ENCODE assay signal across 10 cellular contexts in genomic region chr4:17323619-17324400, GRCh38.
DNase-seq lines count a peak whose midpoint lies in the region; ATAC-seq and TF ChIP-seq lines count a peak whose summit lies in the region.
"Had no signal": no experiment of that assay in that cellular context is flagged by ENCODE, and none has a peak within 500 bp of the region (broad histone marks: within the 10 kb centered on the region; RNA-seq: fewer than 3 reads in every experiment).

No MANE protein-coding gene starts in this region.

- H3K27me3 ChIP-seq in CD4-positive, alpha-beta memory T cell (ENCODE audit: insufficient read depth, low read length): no peaks in the 10 kb centered on the region

- TF ChIP-seq CTCF in HFFc6 (IDR thresholded peaks at IDR 0.05) (no peak), nephron progenitor cell (IDR thresholded peaks at IDR 0.05) (no peak)

- H3K9me3 Mint-ChIP-seq in CD4-positive, alpha-beta memory T cell: peaks cover 0 to 7% (median 3%) of the 10 kb centered on the region in 8 donors
- H3K9me3 Mint-ChIP-seq in HFFc6 (peaks cover 28% of the 10 kb centered on the region), nephron progenitor cell (peaks cover 15% of the 10 kb centered on the region)

- H3K36me3 ChIP-seq in CD4-positive, alpha-beta memory T cell (ENCODE audit: insufficient read depth, low read length): no peaks in the 10 kb centered on the region

- peaks cover 9% of the 10 kb centered on the region for H3K4me1 ChIP-seq in CD4-positive, alpha-beta memory T cell (ENCODE audit: insufficient read depth, low read length)

- H3K27ac ChIP-seq in CD4-positive, alpha-beta memory T cell (ENCODE audit: low read depth, low read length): no peak overlapping the region

- DNase-seq in CD4-positive, alpha-beta memory T cell: no peak
- DNase-seq in HFFc6 (peak; percentile 19), dedifferentiated amniotic fluid mesenchymal stem cell (ENCODE audit: extremely low spot score) (peak; percentile 54), nephron progenitor cell (peak; percentile 6), NCI-H128 (lab: John Stamatoyannopoulos, UW; ENCODE audit: unreplicated experiment) (no peak), NCI-H2227 treated with DMSO at 0.1 percent for 48 hours (lab: John Stamatoyannopoulos, UW) (no peak), COR-L47 (lab: John Stamatoyannopoulos, UW) (no peak)
- DNase-seq: aorta; NK-92 treated with Interleukin-12 subunit alpha and Interleukin-12 subunit beta, amount 100 ng/mL, for 24 hours had no signal

- H3K4me1 Mint-ChIP-seq in CD4-positive, alpha-beta memory T cell: peaks cover 9 to 10% (median 10%) of the 10 kb centered on the region in 4 donors
- H3K4me1 Mint-ChIP-seq in HFFc6 (ENCODE audit: low read depth) (peaks cover 41% of the 10 kb centered on the region), nephron progenitor cell (peaks cover 35% of the 10 kb centered on the region)

- no peak overlapping the region for H3K4me3 ChIP-seq in CD4-positive, alpha-beta memory T cell (ENCODE audit: low read length in 2 of 2)

- intact Hi-C loops in CD4-positive, alpha-beta memory T cell (cut with micrococcal nuclease): loop anchor here (2.0 to 10.0 kb wide), 2 partner anchors 407 to 1299 kb away; no protein-coding TSS in a partner anchor

- ATAC-seq in GM18907 (IDR thresholded peaks at IDR 0.05; ENCODE audit: unreplicated experiment): no peak

- H3K27me3 Mint-ChIP-seq in CD4-positive, alpha-beta memory T cell: peaks cover 0 to 5% of the 10 kb centered on the region in 2 donors
- H3K27me3 Mint-ChIP-seq in HFFc6 (ENCODE audit: insufficient read depth): no peaks in the 10 kb centered on the region
- H3K27me3 Mint-ChIP-seq in nephron progenitor cell (ENCODE audit: low read depth, poor library complexity): no peaks in the 10 kb centered on the region

- CTCF ChIA-PET in CD4-positive, alpha-beta memory T cell (lab: Charles Lee; ENCODE audit: partially characterized antibody): interaction anchor here (0.6 to 2.2 kb wide), 10 partner anchors 8 to 1032 kb away, joined by 3 to 13 read pairs (median 4); no protein-coding TSS in a partner anchor

- no peaks in the 10 kb centered on the region for H3K9me3 ChIP-seq in CD4-positive, alpha-beta memory T cell (ENCODE audit: control insufficient read depth in 1 of 2, low read length in 2 of 2)

- peak overlapping the region in 5 of 8 donors; percentile 42 to 64 (median 50) for H3K4me3 Mint-ChIP-seq in CD4-positive, alpha-beta memory T cell
- peak overlapping the region; percentile 70 for H3K4me3 Mint-ChIP-seq in HFFc6
- peak overlapping the region; percentile 60 for H3K4me3 Mint-ChIP-seq in nephron progenitor cell

- no peaks in the 10 kb centered on the region for H3K36me3 Mint-ChIP-seq in CD4-positive, alpha-beta memory T cell
- H3K36me3 Mint-ChIP-seq in HFFc6 (ENCODE audit: low read depth) (peaks cover 32% of the 10 kb centered on the region), nephron progenitor cell (ENCODE audit: low read depth) (peaks cover 5% of the 10 kb centered on the region)

- H3K27ac Mint-ChIP-seq in CD4-positive, alpha-beta memory T cell: peak overlapping the region in 2 of 7 donors; percentile 15 to 62
- H3K27ac Mint-ChIP-seq in HFFc6 (peak overlapping the region; percentile 76), nephron progenitor cell (peak overlapping the region; percentile 77)

- POLR2A ChIA-PET in CD4-positive, alpha-beta memory T cell (lab: Charles Lee; ENCODE audit: partially characterized antibody): no interaction called here

Comparison
In these comparisons a context has a peak if more than half of its experiments do, and no peak if none do; other contexts are left out.
1. DNase-seq: peak in HFFc6 (single experiment), dedifferentiated amniotic fluid mesenchymal stem cell (single experiment) and nephron progenitor cell (single experiment); none in CD4-positive, alpha-beta memory T cell (0 of 5), NCI-H128 (single experiment), NCI-H2227 treated with DMSO at 0.1 percent for 48 hours (single experiment) and COR-L47 (single experiment).
2. Peak in every context shown above with its lines, with median percentiles within 50 percentile points of each other: H3K4me3 Mint-ChIP-seq.